In the genomic region with DNA sequence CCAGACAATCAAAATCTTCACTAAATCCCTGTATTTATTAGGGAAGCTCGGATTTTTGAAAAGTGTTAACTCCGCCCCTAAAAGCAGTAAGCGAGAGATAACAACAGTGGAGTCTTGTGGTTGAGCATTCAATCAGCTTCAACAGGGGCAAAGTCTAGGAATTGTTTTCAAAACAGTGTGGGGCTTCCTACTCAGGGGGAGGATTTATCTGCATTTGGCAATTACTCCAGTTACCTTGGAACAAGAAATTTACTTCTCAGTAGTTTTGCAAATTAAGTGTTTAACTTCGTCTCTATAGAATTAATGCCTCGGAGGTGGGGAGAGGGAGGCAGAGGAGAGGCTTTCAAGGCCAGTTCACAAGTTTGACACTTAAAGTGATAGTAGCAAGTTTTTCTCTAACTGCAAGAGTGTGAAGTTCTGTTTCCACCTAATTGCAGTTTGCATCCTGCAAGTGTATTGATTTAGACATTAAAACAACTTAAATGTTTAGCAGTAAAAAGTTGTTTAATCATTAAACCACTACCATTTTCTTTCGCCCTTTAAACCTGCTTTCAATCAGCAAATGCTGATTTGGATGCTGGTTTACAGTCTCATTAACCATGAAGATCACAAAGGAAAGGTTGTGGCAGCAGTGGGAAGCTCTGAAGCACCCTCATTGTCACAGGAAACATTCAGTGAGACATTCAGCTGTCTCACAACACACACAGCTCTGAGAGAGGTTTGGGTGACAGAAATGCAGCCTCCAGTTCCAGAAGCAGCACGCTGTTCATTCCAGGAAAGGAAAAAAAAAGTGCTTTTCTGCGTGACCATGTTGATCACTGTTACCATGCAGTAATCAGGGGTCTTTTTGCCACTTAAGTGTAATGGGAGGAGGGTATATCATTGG, we compare ENCODE assay signal across 13 cellular contexts.
DNase-seq lines count a peak whose midpoint lies in the region; ATAC-seq and TF ChIP-seq lines count a peak whose summit lies in the region.
"Had no signal": no experiment of that assay in that cellular context is flagged by ENCODE, and none has a peak within 500 bp of the region (broad histone marks: within the 10 kb centered on the region; RNA-seq: fewer than 3 reads in every experiment).

No MANE protein-coding gene starts in this region.

- peak; percentile 54 for DNase-seq in COLO829 (ENCODE audit: low spot score)
- DNase-seq in body of pancreas, result no peak
- DNase-seq in naive B cell, result no peak
- no peak for DNase-seq in NCI-H128 (lab: John Stamatoyannopoulos, UW; ENCODE audit: unreplicated experiment)
- DNase-seq in NCI-H748 treated with DMSO at 0.1 percent for 48 hours (lab: John Stamatoyannopoulos, UW), result no peak
- DNase-seq in 8988T, result no peak
- no peak for DNase-seq in substantia nigra (lab: John Stamatoyannopoulos, UW)
- DNase-seq: activated B cell treated with CpG ODN at 0.5 μM for 24 hours; lower lobe of right lung; NK-92 treated with Interleukin-12 subunit alpha and Interleukin-12 subunit beta, amount 100 ng/mL, for 24 hours had no signal

- H3K27ac Mint-ChIP-seq in naive B cell, result peak overlapping the region in 5 of 6 donors; percentile 3 to 88 (median 22)
- H3K27ac Mint-ChIP-seq: activated B cell treated with CpG ODN at 0.5 μM for 24 hours; activated naive CD8-positive, alpha-beta T cell had no signal

- H3K36me3 Mint-ChIP-seq in naive B cell, result no peaks in the 10 kb centered on the region
- H3K36me3 Mint-ChIP-seq: activated naive CD8-positive, alpha-beta T cell had no signal

- intact Hi-C loops in body of pancreas (cut with DNase I), result no loop called here

- ATAC-seq in HG02885 (IDR thresholded peaks at IDR 0.05; ENCODE audit: poor library complexity, unreplicated experiment) (peak; percentile 26), body of pancreas (peak; percentile 12), naive B cell (ENCODE audit: low read depth in 2 of 2) (no peak)
- ATAC-seq: lower lobe of right lung had no signal

- peak overlapping the region in 3 of 4 donors; percentile 8 to 54 (median 43) for H3K27ac ChIP-seq in body of pancreas
- no peak overlapping the region for H3K27ac ChIP-seq in substantia nigra (ENCODE audit: low read depth, low read length, poor library complexity, severe bottlenecking)
- H3K27ac ChIP-seq: lower lobe of right lung, suprapubic skin had no signal

- H3K36me3 ChIP-seq in body of pancreas (replicated peaks in 1 of 2; ENCODE audit: insufficient read depth in 1 of 2, low read depth in 2 of 2), result no peaks in the 10 kb centered on the region
- H3K36me3 ChIP-seq: lower lobe of right lung, suprapubic skin had no signal

- H3K9me3 ChIP-seq in body of pancreas, result no peaks in the 10 kb centered on the region
- H3K9me3 ChIP-seq: lower lobe of right lung, suprapubic skin had no signal

- TF ChIP-seq POLR2A in body of pancreas (IDR thresholded peaks at IDR 0.05), result no peak

- H3K4me1 Mint-ChIP-seq in naive B cell, result peaks cover 23 to 41% (median 35%) of the 10 kb centered on the region in 3 donors

- H3K4me3 Mint-ChIP-seq in naive B cell, result peak overlapping the region in 7 of 8 donors; percentile 25 to 81 (median 74)
- H3K4me3 Mint-ChIP-seq: activated naive CD8-positive, alpha-beta T cell had no signal

- H3K9me3 Mint-ChIP-seq in naive B cell, result no peaks in the 10 kb centered on the region
- H3K9me3 Mint-ChIP-seq: activated B cell treated with CpG ODN at 0.5 μM for 24 hours had no signal

- WGBS in body of pancreas, 2 donors, result 15 to 20% methylated on average over 8 of the region's 8 CpGs

- peaks cover 0 to 5% (median 0%) of the 10 kb centered on the region in 3 donors for H3K27me3 Mint-ChIP-seq in naive B cell

- H3K4me3 ChIP-seq in body of pancreas, result no peak overlapping the region
- H3K4me3 ChIP-seq: lower lobe of right lung, suprapubic skin had no signal

- H3K4me1 ChIP-seq in body of pancreas, result peaks cover 13% of the 10 kb centered on the region
- H3K4me1 ChIP-seq: lower lobe of right lung, suprapubic skin had no signal

- no peak for TF ChIP-seq CTCF in body of pancreas (IDR thresholded peaks at IDR 0.05)

- no peaks in the 10 kb centered on the region for H3K27me3 ChIP-seq in body of pancreas

Comparison
In these comparisons a context has a peak if more than half of its experiments do, and no peak if none do; other contexts are left out.
1. ATAC-seq: peak in HG02885 (single experiment) and body of pancreas (single experiment); none in naive B cell (0 of 2).